ENCODE assay signal across 9 cellular contexts in genomic region chr10:116828121-116828520, GRCh38. TPM values are rescaled to one million over a fixed set of nuclear protein-coding genes. Genes with fewer than 3 reads are reported as not detected.
"Had no signal": no experiment of that assay in that cellular context is flagged by ENCODE, and none has a peak within 500 bp of the region (broad histone marks: within the 10 kb centered on the region; RNA-seq: fewer than 3 reads in every experiment).

No MANE protein-coding gene starts in this region.

- H3K4me3 ChIP-seq: K562 had no signal

- H3K4me1 Mint-ChIP-seq: IgD-negative memory B cell had no signal

- H3K27ac ChIP-seq: HL-60 had no signal

- H3K27me3 Mint-ChIP-seq: IgD-negative memory B cell had no signal

- ATAC-seq: HepG2, K562 had no signal

- H3K4me3 Mint-ChIP-seq: IgD-negative memory B cell had no signal

- H3K27ac Mint-ChIP-seq: IgD-negative memory B cell had no signal

- DNase-seq: IMR-90, KBM-7, KG1 had no signal

- H3K9me3 Mint-ChIP-seq: IgD-negative memory B cell had no signal

RNA-seq across cellular contexts. Expression of gene ENO4, which starts 21.2 kb away (rescaled TPM):
- total RNA-seq: HepG2, HT-29, HT1080, K562 had no signal
- polyA plus RNA-seq: HepG2 had no signal
